In genomic region chr2:63050186-63050915, GRCh38 we compare ENCODE assay signal across 8 cellular contexts. TPM values are rescaled to one million over a fixed set of nuclear protein-coding genes. Genes with fewer than 3 reads are reported as not detected.
DNase-seq lines count a peak whose midpoint lies in the region; FAIRE-seq and TF ChIP-seq lines count a peak whose summit lies in the region.

Gene OTX1 (plus strand): TSS chr2:63050830. CDS start chr2:63052991, 2,161 bp downstream.

- POLR2A ChIA-PET in activated CD4-positive, alpha-beta T cell treated with anti-CD3 and anti-CD28 coated beads, Interleukin-2, amount 10 ng/mL, durations not matched to agents 7 days and 5 days (lab: Charles Lee) = no interaction called here
- POLR2A ChIA-PET in HEK293 (lab: Yijun Ruan, JAX) = interaction anchor here (0.6 to 1.0 kb wide), 4 partner anchors 9 to 86 kb away, joined by 3 to 4 read pairs (median 4); no protein-coding TSS in a partner anchor

- H3K36me3 ChIP-seq in HEK293 (ENCODE audit: control insufficient read depth in 2 of 2, insufficient read depth in 1 of 2, low read length in 2 of 2) (peaks cover 0 to 31% of the 10 kb centered on the region in 2 experiments; a peak in 1 of 3 replicates), ascending aorta (peaks cover 0 to 2% of the 10 kb centered on the region in 2 donors), smooth muscle cell (ENCODE audit: low read depth) (no peaks in the 10 kb centered on the region)

- H3K4me3 Mint-ChIP-seq in activated CD4-positive, alpha-beta T cell treated with anti-CD3 and anti-CD28 coated beads, Interleukin-2, amount 10 ng/mL, durations not matched to agents 7 days and 5 days = peak within 1 kb of the TSS; percentile 77

- peaks cover 87% of the 10 kb centered on the region for H3K27me3 Mint-ChIP-seq in activated CD4-positive, alpha-beta T cell treated with anti-CD3 and anti-CD28 coated beads, Interleukin-2, amount 10 ng/mL, durations not matched to agents 7 days and 5 days

- peak; percentile 60 for DNase-seq in activated CD4-positive, alpha-beta T cell treated with anti-CD3 and anti-CD28 coated beads, Interleukin-2, amount 10 ng/mL, durations not matched to agents 7 days and 5 days
- DNase-seq in activated CD4-positive, alpha-beta T cell treated with anti-CD3 and anti-CD28 coated beads for 1 hour = no peak
- DNase-seq in LoVo (ENCODE audit: low spot score) (peak; percentile 92), RCC 7860 (ENCODE audit: low spot score) (peak; percentile 68), ascending aorta (ENCODE audit: low spot score in 2 of 2) (no peak), iPS-NIHi11 (ENCODE audit: low spot score) (peak; percentile 87), smooth muscle cell (lab: John Stamatoyannopoulos, UW; ENCODE audit: unreplicated experiment) (no peak)

- H3K4me2 ChIP-seq in smooth muscle cell = peak within 1 kb of the TSS; percentile 86

- peak within 1 kb of the TSS; percentile 99 for H3K27ac ChIP-seq in HEK293 (ENCODE audit: extremely low read depth, low read depth, low read length)
- no peak within 1 kb of the TSS for H3K27ac ChIP-seq in ascending aorta
- no peak within 1 kb of the TSS for H3K27ac ChIP-seq in smooth muscle cell (ENCODE audit: low read depth)

- no peak for FAIRE-seq in RCC 7860 (lab: Jason Lieb, UNC)

- no peaks in the 10 kb centered on the region for H3K79me2 ChIP-seq in smooth muscle cell (ENCODE audit: low read depth)

- H3K9me3 Mint-ChIP-seq in activated CD4-positive, alpha-beta T cell treated with anti-CD3 and anti-CD28 coated beads, Interleukin-2, amount 10 ng/mL, durations not matched to agents 7 days and 5 days = no peaks in the 10 kb centered on the region

- peaks cover 52% of the 10 kb centered on the region for H3K4me1 Mint-ChIP-seq in activated CD4-positive, alpha-beta T cell treated with anti-CD3 and anti-CD28 coated beads, Interleukin-2, amount 10 ng/mL, durations not matched to agents 7 days and 5 days

- H3K4me3 ChIP-seq in HEK293 (ENCODE audit: low read depth, low read length) (peak within 1 kb of the TSS; percentile 70), ascending aorta (peak within 1 kb of the TSS; percentile 66 to 70), smooth muscle cell (peak within 1 kb of the TSS; percentile 53)

- peak within 1 kb of the TSS; percentile 65 for H3K27ac Mint-ChIP-seq in activated CD4-positive, alpha-beta T cell treated with anti-CD3 and anti-CD28 coated beads, Interleukin-2, amount 10 ng/mL, durations not matched to agents 7 days and 5 days

- WGBS in smooth muscle cell (ENCODE audit: low lambda C conversion rate) = under 1% methylated on average over 41 of the region's 86 CpGs

- no peaks in the 10 kb centered on the region for H3F3A ChIP-seq in smooth muscle cell (ENCODE audit: low read depth)

- TF ChIP-seq CTCF in HEK293 (tag by site-specific recombination; IDR thresholded peaks at IDR 0.05) = peak; percentile 28; the same call in 1 of the 2 replicates
- no peak for TF ChIP-seq CTCF in ascending aorta (IDR thresholded peaks at IDR 0.05)
- no peak for TF ChIP-seq CTCF in smooth muscle cell (IDR thresholded peaks at IDR 0.05; ENCODE audit: borderline replicate concordance, insufficient read depth, poor library complexity, severe bottlenecking)

- intact Hi-C loops in ascending aorta (cut with DNase I) = no loop called here

- H2AFZ ChIP-seq in smooth muscle cell (ENCODE audit: low read depth) = no peak within 1 kb of the TSS

- CTCF ChIA-PET in activated CD4-positive, alpha-beta T cell treated with anti-CD3 and anti-CD28 coated beads, Interleukin-2, amount 10 ng/mL, durations not matched to agents 7 days and 5 days (lab: Charles Lee) = no interaction called here
- CTCF ChIA-PET in HEK293 (lab: Yijun Ruan, JAX) = no interaction called here

- H3K27me3 ChIP-seq in ascending aorta (peaks cover 29% of the 10 kb centered on the region), smooth muscle cell (ENCODE audit: low read depth) (peaks cover 100% of the 10 kb centered on the region)

- H3K9ac ChIP-seq in smooth muscle cell (ENCODE audit: low read depth) = no peak within 1 kb of the TSS

- H4K20me1 ChIP-seq in smooth muscle cell (ENCODE audit: low read depth) = peaks cover 45% of the 10 kb centered on the region

- no peaks in the 10 kb centered on the region for H3K9me3 ChIP-seq in HEK293 (ENCODE audit: control insufficient read depth, insufficient read depth, low read depth, low read length)
- H3K9me3 ChIP-seq in ascending aorta = no peaks in the 10 kb centered on the region
- no peaks in the 10 kb centered on the region for H3K9me3 ChIP-seq in smooth muscle cell (replicated peaks; ENCODE audit: low read depth)

- H3K4me1 ChIP-seq in HEK293 (ENCODE audit: control insufficient read depth, insufficient read depth, low read length) = peaks cover 2% of the 10 kb centered on the region; the same call in 1 of the 2 replicates
- H3K4me1 ChIP-seq in ascending aorta = peaks cover 7 to 30% of the 10 kb centered on the region in 2 donors
- H3K4me1 ChIP-seq in smooth muscle cell (ENCODE audit: low read depth) = peaks cover 26% of the 10 kb centered on the region

- H3K36me3 Mint-ChIP-seq in activated CD4-positive, alpha-beta T cell treated with anti-CD3 and anti-CD28 coated beads, Interleukin-2, amount 10 ng/mL, durations not matched to agents 7 days and 5 days (ENCODE audit: low read depth) = peaks cover 2% of the 10 kb centered on the region

TF ChIP-seq in HEK293, 187 proteins besides CTCF, POLR2A, EP300 and RAD21 (continues in another document):
- TF ChIP-seq GLIS2 (tag by site-specific recombination; IDR thresholded peaks at IDR 0.05) (no peak), ZBTB17 (tag by site-specific recombination; IDR thresholded peaks at IDR 0.05) (peak; percentile 84), ZNF596 (tag by site-specific recombination; IDR thresholded peaks at IDR 0.05) (peak; percentile 8; the same call in 1 of the 2 replicates), KLF8 (tag by site-specific recombination; IDR thresholded peaks at IDR 0.05) (no peak), ZNF449 (tag by site-specific recombination; IDR thresholded peaks at IDR 0.05) (no peak), ZNF398 (tag by site-specific recombination; IDR thresholded peaks at IDR 0.05) (no peak), ZNF521 (tag by site-specific recombination; IDR thresholded peaks at IDR 0.05) (no peak), ZNF670 (tag by site-specific recombination; IDR thresholded peaks at IDR 0.05; ENCODE audit: low read depth) (no peak), GLI4 (tag by site-specific recombination; IDR thresholded peaks at IDR 0.05) (no peak), ZEB2 (tag by site-specific recombination; IDR thresholded peaks at IDR 0.05) (0 out of 2 replicates have a peak, but pooled peaks have one; percentile 69), ZNF792 (tag by site-specific recombination; IDR thresholded peaks at IDR 0.05) (no peak), ZNF707 (tag by site-specific recombination; IDR thresholded peaks at IDR 0.05) (no peak), ZNF23 (tag by site-specific recombination; IDR thresholded peaks at IDR 0.05; ENCODE audit: borderline replicate concordance) (no peak), ZNF184 (tag by site-specific recombination; IDR thresholded peaks at IDR 0.05) (no peak), ZNF654 (tag by site-specific recombination; IDR thresholded peaks at IDR 0.05; ENCODE audit: low read depth) (no peak), KLF17 (tag by site-specific recombination; IDR thresholded peaks at IDR 0.05) (peak; percentile 27; the same call in 1 of the 2 replicates)

RNA-seq across cellular contexts. Expression of gene OTX1, which starts in this region (rescaled TPM):
- not detected for total RNA-seq in activated CD4-positive, alpha-beta T cell treated with anti-CD3 and anti-CD28 coated beads, Interleukin-2, amount 10 ng/mL, durations not matched to agents 7 days and 5 days
- total RNA-seq in ascending aorta (not detected), smooth muscle cell (not detected in 2 replicates)
- 0.35 TPM in 1 of 2 replicates, not detected in the other for polyA plus RNA-seq in smooth muscle cell

Comparison
In these comparisons a context has a peak if more than half of its experiments do, and no peak if none do; other contexts are left out.
1. Peak in DNase-seq in activated CD4-positive, alpha-beta T cell treated with anti-CD3 and anti-CD28 coated beads, Interleukin-2, amount 10 ng/mL, durations not matched to agents 7 days and 5 days; RNA of the gene not detected or under 1 TPM.
2. DNase-seq: peak in LoVo (single experiment), RCC 7860 (single experiment) and iPS-NIHi11 (single experiment); none in activated CD4-positive, alpha-beta T cell treated with anti-CD3 and anti-CD28 coated beads for 1 hour (single experiment), ascending aorta (0 of 2) and smooth muscle cell (single experiment).
3. Peak in every context shown above with its lines, with median percentiles within 50 percentile points of each other: H3K4me3 ChIP-seq.